In genomic region chr6:159094444-159095252, GRCh38 we compare ENCODE assay signal across 9 cellular contexts. TPM values are rescaled to one million over a fixed set of nuclear protein-coding genes. Genes with fewer than 3 reads are reported as not detected.
A peak's percentile ranks its signal among the peaks of the same experiment; 100 is the strongest.
DNase-seq lines count a peak whose midpoint lies in the region; ATAC-seq and TF ChIP-seq lines count a peak whose summit lies in the region.
"Had no signal": no experiment of that assay in that cellular context is flagged by ENCODE, and none has a peak within 500 bp of the region (broad histone marks: within the 10 kb centered on the region; RNA-seq: fewer than 3 reads in every experiment).

No MANE protein-coding gene starts in this region.

- peak overlapping the region; percentile 59 to 88 (median 82) for H3K4me3 Mint-ChIP-seq in naive B cell

- H3K36me3 ChIP-seq in WERI-Rb-1: no peaks in the 10 kb centered on the region

- no peaks in the 10 kb centered on the region for H3K9me3 ChIP-seq in WERI-Rb-1 (ENCODE audit: severe bottlenecking)

- ATAC-seq in HG02678 (IDR thresholded peaks at IDR 0.05; ENCODE audit: unreplicated experiment) (peak; percentile 64), naive B cell (ENCODE audit: low read depth in 2 of 2) (peak; percentile 81 to 85)

- TF ChIP-seq CTCF in WERI-Rb-1 (IDR thresholded peaks at IDR 0.05; ENCODE audit: low read depth, low read length): no peak

- H3K27ac Mint-ChIP-seq in naive B cell: peak overlapping the region; percentile 98 to 100 (median 100)

- no peaks in the 10 kb centered on the region for H3K27me3 Mint-ChIP-seq in naive B cell

- H3K9me3 Mint-ChIP-seq in naive B cell: peaks cover 0 to 4% (median 0%) of the 10 kb centered on the region in 7 donors

- no peak overlapping the region for H3K27ac ChIP-seq in WERI-Rb-1

- no peaks in the 10 kb centered on the region for H3K36me3 Mint-ChIP-seq in naive B cell

- no peaks in the 10 kb centered on the region for H3K27me3 ChIP-seq in WERI-Rb-1 (ENCODE audit: insufficient read depth, low read depth, severe bottlenecking)

- H3K4me3 ChIP-seq in WERI-Rb-1 (ENCODE audit: low read depth, low read length): no peak overlapping the region

- peak; percentile 84 for DNase-seq in DMS 273 (lab: John Stamatoyannopoulos, UW; ENCODE audit: unreplicated experiment)
- peak; percentile 67 to 73 for DNase-seq in activated CD4-positive, alpha-beta T cell treated with anti-CD3 and anti-CD28 coated beads, Interleukin-2, amount 50 U/mL, for 48 hours
- peak; percentile 93 for DNase-seq in naive B cell
- no peak for DNase-seq in NCI-H2196 (lab: John Stamatoyannopoulos, UW; ENCODE audit: unreplicated experiment)
- no peak for DNase-seq in 8988T
- DNase-seq in WERI-Rb-1: no peak
- no peak for DNase-seq in CD1c-positive myeloid dendritic cell (ENCODE audit: extremely low spot score)

- H3K4me1 Mint-ChIP-seq in naive B cell: peaks cover 53 to 88% (median 68%) of the 10 kb centered on the region in 3 donors

RNA-seq across cellular contexts. Expression of gene TAGAP, which starts 49.9 kb away (rescaled TPM):
- polyA plus RNA-seq in naive B cell (ENCODE audit: low read depth in 6 of 6): 100 to 1,000 TPM; 259 to 433 (median 379) TPM
- polyA plus RNA-seq: neural cell had no signal

Comparison
In these comparisons a context has a peak if more than half of its experiments do, and no peak if none do; other contexts are left out.
1. DNase-seq: peak in DMS 273 (single experiment), activated CD4-positive, alpha-beta T cell treated with anti-CD3 and anti-CD28 coated beads, Interleukin-2, amount 50 U/mL, for 48 hours (2 of 2) and naive B cell (single experiment); none in NCI-H2196 (single experiment), 8988T (single experiment), WERI-Rb-1 (single experiment) and CD1c-positive myeloid dendritic cell (single experiment).